ENCODE assay signal across 15 cellular contexts in genomic region chr2:217412721-217413120, GRCh38.
DNase-seq lines count a peak whose midpoint lies in the region; ATAC-seq, FAIRE-seq and TF ChIP-seq lines count a peak whose summit lies in the region.
"Had no signal": no experiment of that assay in that cellular context is flagged by ENCODE, and none has a peak within 500 bp of the region (broad histone marks: within the 10 kb centered on the region; RNA-seq: fewer than 3 reads in every experiment).

No MANE protein-coding gene starts in this region.

- no peaks in the 10 kb centered on the region for H3K4me1 ChIP-seq in pancreas
- peaks cover 24% of the 10 kb centered on the region for H3K4me1 ChIP-seq in vagina

- ATAC-seq in pancreas: peak in 3 of 4 donors; percentile 30 to 63 (median 57)
- ATAC-seq: activated naive CD8-positive, alpha-beta T cell treated with anti-CD3 and anti-CD28 coated beads, Interleukin-2, amount 50 U/mL, for 24 hours; left lobe of liver had no signal

- no peak overlapping the region for H3K4me3 ChIP-seq in fibroblast of villous mesenchyme (ENCODE audit: low read depth, low read length)
- H3K4me3 ChIP-seq in pancreas: no peak overlapping the region
- no peak overlapping the region for H3K4me3 ChIP-seq in vagina

- FAIRE-seq in pancreas (lab: Jason Lieb, UNC): no peak

- no peak overlapping the region for H3K27ac ChIP-seq in pancreas
- peak overlapping the region; percentile 87 for H3K27ac ChIP-seq in vagina
- no peak overlapping the region for H3K27ac ChIP-seq in substantia nigra (ENCODE audit: low read depth, low read length, poor library complexity, severe bottlenecking)
- H3K27ac ChIP-seq: 22Rv1, WERI-Rb-1 had no signal

- in situ Hi-C loops in G401 (cut with HindIII; ENCODE audit: low sequenced_read_pairs): no loop called here

- no peaks in the 10 kb centered on the region for H3K36me3 ChIP-seq in pancreas
- no peaks in the 10 kb centered on the region for H3K36me3 ChIP-seq in vagina
- H3K36me3 ChIP-seq: WERI-Rb-1 had no signal

- no peaks in the 10 kb centered on the region for H3K9me3 ChIP-seq in pancreas
- no peaks in the 10 kb centered on the region for H3K9me3 ChIP-seq in vagina

- intact Hi-C loops in pancreas (cut with DNase I): no loop called here
- intact Hi-C loops in vagina (cut with DNase I): no loop called here

- DNase-seq in NCI-H524 (lab: John Stamatoyannopoulos, UW): peak; percentile 23 to 64
- DNase-seq in NCI-H524 treated with DMSO at 0.1 percent for 48 hours (lab: John Stamatoyannopoulos, UW): no peak
- peak; percentile 55 for DNase-seq in fibroblast of villous mesenchyme (ENCODE audit: low read depth)
- DNase-seq in pancreas: no peak
- no peak for DNase-seq in vagina (ENCODE audit: extremely low spot score in 2 of 2)
- DNase-seq in G401 (ENCODE audit: low spot score): no peak
- no peak for DNase-seq in stimulated activated CD4-positive, alpha-beta T cell treated with anti-CD3 and anti-CD28 coated beads, Interleukin-4, amount 100 ng/mL, for 1 hour
- DNase-seq in substantia nigra (lab: John Stamatoyannopoulos, UW): no peak
- DNase-seq: activated CD8-positive, alpha-beta memory T cell treated with anti-CD3 and anti-CD28 coated beads, Interleukin-2, amount 50 U/mL, for 4 hours; activated naive CD8-positive, alpha-beta T cell treated with anti-CD3 and anti-CD28 coated beads, Interleukin-2, amount 50 U/mL, for 24 hours; NCI-H526; SHP77 treated with DMSO at 0.1 percent for 48 hours; WERI-Rb-1 had no signal

- no peaks in the 10 kb centered on the region for H3K27me3 ChIP-seq in pancreas
- H3K27me3 ChIP-seq in vagina: no peaks in the 10 kb centered on the region

- TF ChIP-seq POLR2A in vagina (IDR thresholded peaks at IDR 0.05): no peak

- WGBS in pancreas, 2 donors: 63 to 70% methylated on average over 4 of the region's 4 CpGs

- TF ChIP-seq CTCF in fibroblast of villous mesenchyme (IDR thresholded peaks at IDR 0.05; ENCODE audit: insufficient read depth, low read depth, low read length) (no peak), pancreas (IDR thresholded peaks at IDR 0.05) (no peak), vagina (IDR thresholded peaks at IDR 0.05) (no peak)

Comparison
In these comparisons a context has a peak if more than half of its experiments do, and no peak if none do; other contexts are left out.
1. DNase-seq: peak in NCI-H524 (2 of 2) and fibroblast of villous mesenchyme (single experiment); none in NCI-H524 treated with DMSO at 0.1 percent for 48 hours (single experiment), pancreas (0 of 6), vagina (0 of 2), G401 (single experiment), stimulated activated CD4-positive, alpha-beta T cell treated with anti-CD3 and anti-CD28 coated beads, Interleukin-4, amount 100 ng/mL, for 1 hour (single experiment) and substantia nigra (0 of 49).